In genomic region chr2:143219266-143219665, GRCh38 we compare ENCODE assay signal across 19 cellular contexts.
DNase-seq lines count a peak whose midpoint lies in the region; ATAC-seq, FAIRE-seq and TF ChIP-seq lines count a peak whose summit lies in the region.
"Had no signal": no experiment of that assay in that cellular context is flagged by ENCODE, and none has a peak within 500 bp of the region (broad histone marks: within the 10 kb centered on the region; RNA-seq: fewer than 3 reads in every experiment).

No MANE protein-coding gene starts in this region.

- no peaks in the 10 kb centered on the region for H3K4me1 ChIP-seq in foreskin keratinocyte
- H3K4me1 ChIP-seq: BE2C had no signal

- H3K4me3 Mint-ChIP-seq in activated B cell treated with CpG ODN at 0.5 μM for 24 hours = no peak overlapping the region
- H3K4me3 Mint-ChIP-seq in naive thymus-derived CD8-positive, alpha-beta T cell = no peak overlapping the region

- peaks cover 53% of the 10 kb centered on the region for H3K36me3 Mint-ChIP-seq in activated B cell treated with CpG ODN at 0.5 μM for 24 hours (ENCODE audit: low read depth)
- H3K36me3 Mint-ChIP-seq in naive thymus-derived CD8-positive, alpha-beta T cell = peaks cover 20 to 72% (median 26%) of the 10 kb centered on the region in 3 donors

- H3K4me1 Mint-ChIP-seq in activated B cell treated with CpG ODN at 0.5 μM for 24 hours = peaks cover 16% of the 10 kb centered on the region
- H3K4me1 Mint-ChIP-seq in naive thymus-derived CD8-positive, alpha-beta T cell = peaks cover 23 to 72% (median 56%) of the 10 kb centered on the region in 4 donors

- no peaks in the 10 kb centered on the region for H3K27me3 Mint-ChIP-seq in activated B cell treated with CpG ODN at 0.5 μM for 24 hours
- H3K27me3 Mint-ChIP-seq in naive thymus-derived CD8-positive, alpha-beta T cell = no peaks in the 10 kb centered on the region

- intact Hi-C loops in activated B cell treated with CpG ODN at 0.5 μM for 24 hours (cut with micrococcal nuclease) = loop anchor here (2.0 kb wide), 1 partner anchor 14 kb away; no protein-coding TSS in a partner anchor

- CTCF ChIA-PET in activated B cell treated with CpG ODN at 0.5 μM for 24 hours (lab: Charles Lee) = interaction anchor here (0.8 kb wide), 1 partner anchor 107 kb away, joined by 3 read pairs; no protein-coding TSS in a partner anchor

- POLR2A ChIA-PET in activated B cell treated with CpG ODN at 0.5 μM for 24 hours (lab: Charles Lee) = no interaction called here
- POLR2A ChIA-PET in naive thymus-derived CD8-positive, alpha-beta T cell (lab: Charles Lee) = no interaction called here

- no peak for ATAC-seq in activated B cell treated with CpG ODN at 0.5 μM for 24 hours (ENCODE audit: low read depth)
- ATAC-seq in naive thymus-derived CD8-positive, alpha-beta T cell = no peak
- no peak for ATAC-seq in HG02981 (IDR thresholded peaks at IDR 0.05; ENCODE audit: unreplicated experiment)
- no peak for ATAC-seq in foreskin keratinocyte
- ATAC-seq: Panc1 had no signal

- H3K27ac ChIP-seq in foreskin keratinocyte = no peak overlapping the region
- H3K27ac ChIP-seq: 22Rv1 had no signal

- no peak for TF ChIP-seq CTCF in activated B cell treated with CpG ODN at 0.5 μM for 24 hours (IDR thresholded peaks at IDR 0.05)
- TF ChIP-seq CTCF in foreskin keratinocyte (conservative IDR thresholded peaks at IDR 0.05) = no peak

- DNase-seq in NCI-H1417 (lab: John Stamatoyannopoulos, UW) (peak in 2 of 3 experiments; percentile 32 to 36), NCI-H1417 treated with DMSO at 0.1 percent for 48 hours (lab: John Stamatoyannopoulos, UW) (no peak), GM19239 (ENCODE audit: insufficient read length, low spot score) (no peak), activated B cell treated with CpG ODN at 0.5 μM for 24 hours (no peak), foreskin keratinocyte (no peak)
- no peak for DNase-seq in naive thymus-derived CD8-positive, alpha-beta T cell
- DNase-seq in central memory CD4-positive, alpha-beta T cell = no peak
- DNase-seq: BE2C, GF-D8, IMR-90, Karpas-422, MG63, NCI-H1092, NCI-H1694, NCI-H446 treated with DMSO at 0.1 percent for 48 hours had no signal

- FAIRE-seq in GM19239 (lab: Jason Lieb, UNC) = peak; percentile 8
- FAIRE-seq: H1 had no signal

- H3K9me3 Mint-ChIP-seq in activated B cell treated with CpG ODN at 0.5 μM for 24 hours = no peaks in the 10 kb centered on the region
- H3K9me3 Mint-ChIP-seq in naive thymus-derived CD8-positive, alpha-beta T cell = peaks cover 0 to 9% (median 0%) of the 10 kb centered on the region in 9 donors

- peak overlapping the region; percentile 3 for H3K27ac Mint-ChIP-seq in activated B cell treated with CpG ODN at 0.5 μM for 24 hours
- H3K27ac Mint-ChIP-seq in naive thymus-derived CD8-positive, alpha-beta T cell = peak overlapping the region in 6 of 10 donors; percentile 21 to 79 (median 49)

- peaks cover 3% of the 10 kb centered on the region for H3K27me3 ChIP-seq in foreskin keratinocyte
- H3K27me3 ChIP-seq: BE2C, MG63 had no signal

Comparison
In these comparisons a context has a peak if more than half of its experiments do, and no peak if none do; other contexts are left out.
1. DNase-seq: peak in NCI-H1417 (2 of 3); none in NCI-H1417 treated with DMSO at 0.1 percent for 48 hours (single experiment), GM19239 (single experiment), activated B cell treated with CpG ODN at 0.5 μM for 24 hours (single experiment), naive thymus-derived CD8-positive, alpha-beta T cell (0 of 10), central memory CD4-positive, alpha-beta T cell (single experiment) and foreskin keratinocyte (0 of 2).